ENCODE assay signal across 10 cellular contexts in the genomic region with DNA sequence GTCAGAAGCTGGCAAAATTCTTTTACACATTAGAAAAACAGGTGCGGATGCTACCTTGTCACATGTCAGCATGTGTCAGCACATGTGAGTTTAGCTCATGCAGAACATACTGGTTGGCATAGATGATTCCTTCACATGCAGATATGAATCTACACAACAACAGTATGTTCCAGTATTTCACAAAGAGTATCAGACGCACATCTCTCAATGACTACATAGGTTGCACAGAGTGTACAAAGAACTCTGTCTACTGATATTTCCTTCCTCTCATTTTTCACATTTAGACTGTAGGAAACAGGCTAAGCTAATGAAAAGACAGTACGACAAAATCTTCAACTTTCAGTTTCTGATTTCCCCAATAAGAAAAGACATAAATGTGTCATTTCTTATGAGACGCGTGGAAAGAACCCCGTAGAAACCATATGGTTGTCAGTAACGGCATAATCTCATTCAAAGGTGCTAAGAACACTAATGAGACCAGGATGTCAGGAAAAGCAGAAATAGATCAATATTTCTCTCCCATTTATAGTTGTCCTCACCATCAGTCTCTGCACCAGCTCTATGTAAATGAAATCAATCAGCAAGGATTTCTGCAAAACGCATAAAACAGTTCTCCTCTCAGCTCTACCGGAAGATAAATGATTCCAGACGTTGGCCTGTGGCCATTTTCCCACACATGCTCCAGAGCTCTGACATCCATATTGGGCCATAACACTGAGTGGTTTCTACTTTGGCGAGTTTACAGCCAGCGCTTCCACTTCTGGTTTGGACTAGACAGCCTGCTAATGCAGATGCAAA.
DNase-seq lines count a peak whose midpoint lies in the region; TF ChIP-seq lines count a peak whose summit lies in the region.
"Had no signal": no experiment of that assay in that cellular context is flagged by ENCODE, and none has a peak within 500 bp of the region (broad histone marks: within the 10 kb centered on the region; RNA-seq: fewer than 3 reads in every experiment).

No MANE protein-coding gene starts in this region.

- peak overlapping the region; percentile 73 for H3K9ac ChIP-seq in GM23248
- H3K9ac ChIP-seq in mucosa of rectum (ENCODE audit: low read depth in 1 of 2, low read length in 2 of 2), result no peak overlapping the region
- H3K9ac ChIP-seq in endodermal cell (ENCODE audit: extremely low read depth, low read length, poor library complexity, severe bottlenecking), result no peak overlapping the region

- H3K9me2 ChIP-seq in GM23248 (ENCODE audit: insufficient read depth), result no peaks in the 10 kb centered on the region

- H4K20me1 ChIP-seq in GM23248 (ENCODE audit: insufficient read depth), result no peaks in the 10 kb centered on the region; the same call in 1 of the 2 replicates

- peaks cover 48% of the 10 kb centered on the region for H3F3A ChIP-seq in GM23248 (ENCODE audit: insufficient read depth)

- H2AFZ ChIP-seq in GM23248, result 0 out of 2 replicates have a peak overlapping the region, but pooled peaks have one; percentile 7

- H3K4me1 Mint-ChIP-seq in endodermal cell, result peaks cover 41% of the 10 kb centered on the region

- H3K27me3 ChIP-seq in GM23248 (replicated peaks; ENCODE audit: insufficient read depth), result no peaks in the 10 kb centered on the region
- no peaks in the 10 kb centered on the region for H3K27me3 ChIP-seq in mucosa of rectum (ENCODE audit: control insufficient read depth in 2 of 2, insufficient read depth in 2 of 2, low read length in 2 of 2)
- H3K27me3 ChIP-seq in endodermal cell (ENCODE audit: control insufficient read depth, insufficient read depth, low read length, poor library complexity, severe bottlenecking), result no peaks in the 10 kb centered on the region

- peak overlapping the region; percentile 77 for H3K27ac ChIP-seq in GM23248
- peak overlapping the region; percentile 44 to 60 for H3K27ac ChIP-seq in mucosa of rectum (ENCODE audit: low read depth in 2 of 2, low read length in 2 of 2)
- no peak overlapping the region for H3K27ac ChIP-seq in endodermal cell (ENCODE audit: low read depth, low read length)

- peaks cover 47% of the 10 kb centered on the region for H3K4me1 ChIP-seq in GM23248 (ENCODE audit: insufficient read depth)
- H3K4me1 ChIP-seq in mucosa of rectum (ENCODE audit: control insufficient read depth in 2 of 2, insufficient read depth in 2 of 2, low read length in 2 of 2), result peaks cover 7 to 16% of the 10 kb centered on the region in 2 donors
- H3K4me1 ChIP-seq in endodermal cell (ENCODE audit: control insufficient read depth, insufficient read depth, low read length), result peaks cover 21% of the 10 kb centered on the region

- peak overlapping the region; percentile 89 for H3K4me2 ChIP-seq in GM23248 (ENCODE audit: unreplicated experiment)

- in situ Hi-C loops in GM23248 (cut with MboI), result no loop called here

- DNase-seq in AG10803 (ENCODE audit: low read depth) (peak; percentile 98), GM23248 (peak; percentile 94), choroid plexus epithelial cell (ENCODE audit: low read depth) (peak; percentile 94), DMS153 (lab: John Stamatoyannopoulos, UW) (no peak), endodermal cell (no peak), NCI-H2081 treated with DMSO at 0.1 percent for 48 hours (lab: John Stamatoyannopoulos, UW) (no peak), COLO829 (ENCODE audit: low spot score) (no peak)
- DNase-seq: activated effector memory CD4-positive, alpha-beta T cell treated with Interleukin-2 at 50 U/mL for 16 hours; NCI-H1105 had no signal

- H3K4me3 ChIP-seq in AG10803 (ENCODE audit: low read length) (peak overlapping the region; percentile 39), GM23248 (peak overlapping the region; percentile 61), choroid plexus epithelial cell (ENCODE audit: low read depth, low read length) (peak overlapping the region; percentile 57), mucosa of rectum (ENCODE audit: low read length in 2 of 2) (peak overlapping the region; percentile 33 to 62), endodermal cell (ENCODE audit: low read length) (no peak overlapping the region)

- no peaks in the 10 kb centered on the region for H3K36me3 ChIP-seq in GM23248 (ENCODE audit: low read depth)
- no peaks in the 10 kb centered on the region for H3K36me3 ChIP-seq in mucosa of rectum (ENCODE audit: control insufficient read depth in 2 of 2, insufficient read depth in 2 of 2, low read length in 2 of 2)
- no peaks in the 10 kb centered on the region for H3K36me3 ChIP-seq in endodermal cell (ENCODE audit: control insufficient read depth, insufficient read depth, low read length)

- H3K36me3 Mint-ChIP-seq in endodermal cell (ENCODE audit: low read depth), result no peaks in the 10 kb centered on the region

- TF ChIP-seq CTCF in AG10803 (conservative IDR thresholded peaks at IDR 0.05; ENCODE audit: low read length) (no peak), choroid plexus epithelial cell (conservative IDR thresholded peaks at IDR 0.05; ENCODE audit: low read depth, low read length) (no peak), endodermal cell (conservative IDR thresholded peaks at IDR 0.05) (no peak)

- H3K27me3 Mint-ChIP-seq in endodermal cell (ENCODE audit: insufficient read depth), result no peaks in the 10 kb centered on the region

- no peak overlapping the region for H3K27ac Mint-ChIP-seq in endodermal cell

- no peak overlapping the region for H3K4me3 Mint-ChIP-seq in endodermal cell

- no peaks in the 10 kb centered on the region for H3K9me3 Mint-ChIP-seq in endodermal cell

- H3K9me3 ChIP-seq in GM23248 (ENCODE audit: low read depth) (no peaks in the 10 kb centered on the region), mucosa of rectum (ENCODE audit: control insufficient read depth in 2 of 2, low read length in 2 of 2) (no peaks in the 10 kb centered on the region), endodermal cell (ENCODE audit: control insufficient read depth, low read length) (no peaks in the 10 kb centered on the region)

- WGBS in GM23248 (ENCODE audit: low coverage in 1 of 2, low lambda C conversion rate in 2 of 2, missing lambda C conversion rate in 2 of 2), 2 experiments, result 16 to 19% methylated on average over 12 of the region's 12 CpGs
- 94 to 97% methylated on average over 12 of the region's 12 CpGs for WGBS in endodermal cell (ENCODE audit: insufficient coverage in 1 of 2, insufficient read length in 1 of 2), 2 experiments

- peaks cover 98% of the 10 kb centered on the region for H3K79me2 ChIP-seq in GM23248 (ENCODE audit: insufficient read depth)

Comparison
In these comparisons a context has a peak if more than half of its experiments do, and no peak if none do; other contexts are left out.
1. DNase-seq: peak in AG10803 (single experiment), GM23248 (single experiment) and choroid plexus epithelial cell (single experiment); none in DMS153 (single experiment), endodermal cell (single experiment), NCI-H2081 treated with DMSO at 0.1 percent for 48 hours (single experiment) and COLO829 (single experiment).